16 cellular contexts compared by ENCODE assay signal in genomic region chr20:32380745-32381144, GRCh38. TPM values are rescaled to one million over a fixed set of nuclear protein-coding genes. Genes with fewer than 3 reads are reported as not detected.
A peak's percentile ranks its signal among the peaks of the same experiment; 100 is the strongest.
DNase-seq lines count a peak whose midpoint lies in the region; ATAC-seq, FAIRE-seq and TF ChIP-seq lines count a peak whose summit lies in the region.
"Had no signal": no experiment of that assay in that cellular context is flagged by ENCODE, and none has a peak within 500 bp of the region (broad histone marks: within the 10 kb centered on the region; RNA-seq: fewer than 3 reads in every experiment).

No MANE protein-coding gene starts in this region.

- no peak overlapping the region for H3K27ac ChIP-seq in A549
- H3K27ac ChIP-seq in Panc1 (ENCODE audit: low read length): no peak overlapping the region
- H3K27ac ChIP-seq: 22Rv1; BLaER1 treated with 17β-estradiol and CSF1 and Interleukin-3, amounts not matched to agents 10 nM and 100 nM had no signal

- CTCF ChIA-PET in activated CD4-positive, alpha-beta T cell treated with anti-CD3 and anti-CD28 coated beads for 36 hours (lab: Charles Lee): interaction anchor here (0.9 kb wide), 1 partner anchor 63 kb away, joined by 3 read pairs; no protein-coding TSS in a partner anchor
- CTCF ChIA-PET in A549 (lab: Yijun Ruan, JAX) (no interaction called here), Panc1 (lab: Charles Lee) (no interaction called here)

- H3K9me3 Mint-ChIP-seq in activated CD4-positive, alpha-beta T cell treated with anti-CD3 and anti-CD28 coated beads for 36 hours (ENCODE audit: low read depth): no peaks in the 10 kb centered on the region
- no peaks in the 10 kb centered on the region for H3K9me3 Mint-ChIP-seq in effector memory CD8-positive, alpha-beta T cell
- H3K9me3 Mint-ChIP-seq: CD4-positive, alpha-beta memory T cell; H9 had no signal

- TF ChIP-seq CTCF in A549 (IDR thresholded peaks at IDR 0.05): no peak
- no peak for TF ChIP-seq CTCF in Panc1 (IDR thresholded peaks at IDR 0.05)

- peaks cover 14% of the 10 kb centered on the region; the same call in 2 of the 3 replicates for H3K4me1 ChIP-seq in A549
- peaks cover 10% of the 10 kb centered on the region for H3K4me1 ChIP-seq in Panc1 (ENCODE audit: control insufficient read depth, insufficient read depth, low read length)

- no peaks in the 10 kb centered on the region for H3K36me3 ChIP-seq in Panc1 (ENCODE audit: control insufficient read depth, insufficient read depth, low read length)

- TF ChIP-seq POLR2A in A549 (IDR thresholded peaks at IDR 0.05; ENCODE audit: low read length): no peak

- no peak overlapping the region for H3K4me3 Mint-ChIP-seq in activated CD4-positive, alpha-beta T cell treated with anti-CD3 and anti-CD28 coated beads for 36 hours
- no peak overlapping the region for H3K4me3 Mint-ChIP-seq in effector memory CD8-positive, alpha-beta T cell
- H3K4me3 Mint-ChIP-seq: CD4-positive, alpha-beta memory T cell; H9 had no signal

- in situ Hi-C loops in Panc1 (cut with HindIII; ENCODE audit: low pct_unique_long_range_greater_than_20kb, low sequenced_read_pairs): no loop called here

- TSS peak; percentile 14 for BruUV-seq in Panc1 (replicated peaks; lab: Mats Ljungman, UMichigan)

- TF ChIP-seq EP300 in A549 (IDR thresholded peaks at IDR 0.05): no peak

- H3K4me3 ChIP-seq in A549 (no peak overlapping the region), Panc1 (ENCODE audit: low read depth in 2 of 2, low read length in 2 of 2) (no peak overlapping the region)
- H3K4me3 ChIP-seq: BLaER1 treated with 17β-estradiol and CSF1 and Interleukin-3, amounts not matched to agents 10 nM and 100 nM had no signal

- intact Hi-C loops in activated CD4-positive, alpha-beta T cell treated with anti-CD3 and anti-CD28 coated beads for 36 hours (cut with DNase I, micrococcal nuclease): no loop called here
- intact Hi-C loops in Panc1 (cut with micrococcal nuclease; ENCODE audit: unreplicated experiment): no loop called here

- WGBS in A549 (ENCODE audit: missing lambda C conversion rate): 93% methylated on average over 3 of the region's 3 CpGs

- H3K27me3 Mint-ChIP-seq in activated CD4-positive, alpha-beta T cell treated with anti-CD3 and anti-CD28 coated beads for 36 hours: no peaks in the 10 kb centered on the region
- H3K27me3 Mint-ChIP-seq in effector memory CD8-positive, alpha-beta T cell: no peaks in the 10 kb centered on the region
- H3K27me3 Mint-ChIP-seq: CD4-positive, alpha-beta memory T cell had no signal

- no peak overlapping the region for H3K4me2 ChIP-seq in A549
- H3K4me2 ChIP-seq: BLaER1 treated with 17β-estradiol and CSF1 and Interleukin-3, amounts not matched to agents 10 nM and 100 nM had no signal

- POLR2A ChIA-PET in activated CD4-positive, alpha-beta T cell treated with anti-CD3 and anti-CD28 coated beads for 36 hours (lab: Charles Lee): interaction anchor here (0.6 kb wide), 1 partner anchor 19 kb away, joined by 10 read pairs; no protein-coding TSS in a partner anchor
- POLR2A ChIA-PET in A549 (lab: Yijun Ruan, JAX): no interaction called here
- POLR2A ChIA-PET in Panc1 (lab: Charles Lee): interaction anchor here (0.7 kb wide), 1 partner anchor 10 kb away, joined by 8 read pairs; no protein-coding TSS in a partner anchor

- DNase-seq in activated CD4-positive, alpha-beta T cell treated with anti-CD3 and anti-CD28 coated beads for 36 hours: no peak
- no peak for DNase-seq in activated CD4-positive, alpha-beta T cell treated with anti-CD3 and anti-CD28 coated beads, Interleukin-2, amount 50 U/mL, for 1 hour
- DNase-seq in A549 (ENCODE audit: low read depth in 1 of 2, low spot score in 1 of 2) (no peak), Panc1 (ENCODE audit: low read depth, low spot score) (no peak), frontal cortex (ENCODE audit: low spot score in 2 of 2) (no peak)
- no peak for DNase-seq in effector memory CD8-positive, alpha-beta T cell
- DNase-seq: CD4-positive, alpha-beta memory T cell; DMS79; GOT3; H9 had no signal

- H3K36me3 Mint-ChIP-seq in activated CD4-positive, alpha-beta T cell treated with anti-CD3 and anti-CD28 coated beads for 36 hours (ENCODE audit: low read depth): peaks cover 40% of the 10 kb centered on the region
- peaks cover 27% of the 10 kb centered on the region for H3K36me3 Mint-ChIP-seq in effector memory CD8-positive, alpha-beta T cell (ENCODE audit: insufficient read depth)

- no peaks in the 10 kb centered on the region for H3K27me3 ChIP-seq in Panc1 (ENCODE audit: control insufficient read depth, insufficient read depth, low read length)
- H3K27me3 ChIP-seq: BLaER1 treated with 17β-estradiol and CSF1 and Interleukin-3, amounts not matched to agents 10 nM and 100 nM had no signal

- ATAC-seq in activated CD4-positive, alpha-beta T cell treated with anti-CD3 and anti-CD28 coated beads for 36 hours: no peak
- ATAC-seq in A549 (no peak), Panc1 (no peak), HG03139 (IDR thresholded peaks at IDR 0.05; ENCODE audit: unreplicated experiment) (no peak), GM19395 (IDR thresholded peaks at IDR 0.05; ENCODE audit: unreplicated experiment) (no peak)
- ATAC-seq in effector memory CD8-positive, alpha-beta T cell (replicated peaks): no peak

- H3K27ac Mint-ChIP-seq in activated CD4-positive, alpha-beta T cell treated with anti-CD3 and anti-CD28 coated beads for 36 hours: peak overlapping the region; percentile 8
- peak overlapping the region; percentile 25 to 29 for H3K27ac Mint-ChIP-seq in effector memory CD8-positive, alpha-beta T cell
- H3K27ac Mint-ChIP-seq: H9 had no signal

- TF ChIP-seq RAD21 in A549 (conservative IDR thresholded peaks at IDR 0.05 in 1 of 2, IDR thresholded peaks at IDR 0.05 in 1 of 2): no peak

- H3K4me1 Mint-ChIP-seq in activated CD4-positive, alpha-beta T cell treated with anti-CD3 and anti-CD28 coated beads for 36 hours: peaks cover 27% of the 10 kb centered on the region
- peaks cover 18 to 21% of the 10 kb centered on the region in 2 donors for H3K4me1 Mint-ChIP-seq in effector memory CD8-positive, alpha-beta T cell (ENCODE audit: low read depth in 2 of 2)
- H3K4me1 Mint-ChIP-seq: H9 had no signal

- H3K9me3 ChIP-seq in A549 (no peaks in the 10 kb centered on the region), Panc1 (ENCODE audit: control insufficient read depth, insufficient read depth, low read depth, low read length) (no peaks in the 10 kb centered on the region)
- H3K9me3 ChIP-seq: BLaER1 treated with 17β-estradiol and CSF1 and Interleukin-3, amounts not matched to agents 10 nM and 100 nM had no signal

- FAIRE-seq in A549 (lab: Jason Lieb, UNC) (no peak), frontal cortex (lab: Jason Lieb, UNC) (no peak)
- FAIRE-seq: GM12892, HTR-8/SVneo had no signal

TF ChIP-seq in A549, 52 proteins besides CTCF, POLR2A, EP300 and RAD21:
- TF ChIP-seq PBX3 (IDR thresholded peaks at IDR 0.05) (no peak), MAZ (IDR thresholded peaks at IDR 0.05; ENCODE audit: borderline replicate concordance, low read depth, low read length) (no peak), NFE2L2 (conservative IDR thresholded peaks at IDR 0.05; ENCODE audit: low read length) (peak; percentile 42)

RNA-seq across cellular contexts. Expression of gene ASXL1, which starts 22.6 kb away (rescaled TPM):
- total RNA-seq in activated CD4-positive, alpha-beta T cell treated with anti-CD3 and anti-CD28 coated beads for 36 hours: 100 to 1,000 TPM; 129 to 141 TPM
- polyA plus RNA-seq in A549 (2011; rRNA removed): 36.0 and 41.8 TPM in 2 replicates
- 23.7 and 26.2 TPM in 2 replicates for polyA plus RNA-seq in A549 (2012; cell fraction: cytosol; rRNA removed)
- 99.3 and 131 TPM in 2 replicates for polyA plus RNA-seq in A549 (2012; cell fraction: nucleus; rRNA removed)
- 35.7 to 40.3 TPM (median 40.1 TPM) in 3 replicates for polyA plus RNA-seq in A549 (2017; fragmentation: RNase III; extraction: RNeasy Plus Mini Kit Qiagen cat#74134 plus additional on column Dnase treatment)
- polyA minus RNA-seq in A549 (2011; rRNA and poly(A)+ RNA removed): 69.6 and 72.3 TPM in 2 replicates
- total RNA-seq in Panc1 (2021; ENCODE audit: unreplicated experiment): 205 TPM
- 79.0 TPM for polyA plus RNA-seq in Panc1 (2012; ENCODE audit: insufficient read length)
- 64.8 TPM for total RNA-seq in frontal cortex
